In genomic region chr14:76589246-76589645, GRCh38 we compare ENCODE assay signal across 20 cellular contexts.
DNase-seq lines count a peak whose midpoint lies in the region; ATAC-seq and TF ChIP-seq lines count a peak whose summit lies in the region.
"Had no signal": no experiment of that assay in that cellular context is flagged by ENCODE, and none has a peak within 500 bp of the region (broad histone marks: within the 10 kb centered on the region; RNA-seq: fewer than 3 reads in every experiment).

No MANE protein-coding gene starts in this region.

- H3K27me3 ChIP-seq in RWPE2 (ENCODE audit: insufficient read depth, poor library complexity, severe bottlenecking) = no peaks in the 10 kb centered on the region
- H3K27me3 ChIP-seq: Peyer's patch had no signal

- H3K36me3 ChIP-seq in HEK293 (ENCODE audit: control insufficient read depth in 2 of 2, insufficient read depth in 1 of 2, low read length in 2 of 2) (no peaks in the 10 kb centered on the region), RWPE2 (ENCODE audit: low read depth) (no peaks in the 10 kb centered on the region)
- H3K36me3 ChIP-seq: Peyer's patch had no signal

- POLR2A ChIA-PET in HEK293 (lab: Yijun Ruan, JAX) = no interaction called here

- TF ChIP-seq CTCF in HEK293 (tag by site-specific recombination; IDR thresholded peaks at IDR 0.05) (no peak), RWPE2 (IDR thresholded peaks at IDR 0.05; ENCODE audit: poor library complexity, severe bottlenecking) (no peak)

- peaks cover 6% of the 10 kb centered on the region; the same call in 1 of the 2 replicates for H3K4me1 ChIP-seq in HEK293 (ENCODE audit: control insufficient read depth, insufficient read depth, low read length)
- H3K4me1 ChIP-seq in RWPE2 (ENCODE audit: insufficient read depth, poor library complexity, severe bottlenecking) = no peaks in the 10 kb centered on the region
- H3K4me1 ChIP-seq: A549, Peyer's patch had no signal

- no peaks in the 10 kb centered on the region for H3K9me3 ChIP-seq in HEK293 (ENCODE audit: control insufficient read depth, insufficient read depth, low read depth, low read length)
- H3K9me3 ChIP-seq in RWPE2 (ENCODE audit: severe bottlenecking) = no peaks in the 10 kb centered on the region
- H3K9me3 ChIP-seq: A549, Peyer's patch had no signal

- ATAC-seq in RWPE2 (ENCODE audit: low read depth) = peak; percentile 69; the same call in 2 of the 3 replicates
- peak; percentile 11 for ATAC-seq in esophagus mucosa
- ATAC-seq in HG02870 (IDR thresholded peaks at IDR 0.05; ENCODE audit: unreplicated experiment) = no peak
- ATAC-seq: A549 had no signal

- H3K27ac ChIP-seq in HEK293 (ENCODE audit: extremely low read depth, low read depth, low read length) = no peak overlapping the region
- no peak overlapping the region for H3K27ac ChIP-seq in RWPE2 (ENCODE audit: poor library complexity, severe bottlenecking)
- H3K27ac ChIP-seq: A549, Peyer's patch, SK-N-MC had no signal

- H3K4me3 ChIP-seq in HEK293 (ENCODE audit: low read depth, low read length) (no peak overlapping the region), RWPE2 (ENCODE audit: severe bottlenecking) (no peak overlapping the region)
- H3K4me3 ChIP-seq: A549, Peyer's patch, SK-N-MC had no signal

- DNase-seq in A172 (ENCODE audit: low spot score) (peak; percentile 29), RWPE2 (ENCODE audit: low spot score) (no peak), NCI-H510A treated with DMSO at 0.1 percent for 48 hours (lab: John Stamatoyannopoulos, UW) (no peak), cerebellum (ENCODE audit: low spot score) (no peak)
- DNase-seq: GF-D8, KG1, NCI-H1694, NCI-H2081, NCI-H2171, NCI-H345, NCI-H524 treated with DMSO at 0.1 percent for 48 hours, NCI-H82, Peyer's patch, Right ventricle myocardium superior, SW 1271 had no signal

- CTCF ChIA-PET in HEK293 (lab: Yijun Ruan, JAX) = no interaction called here

TF ChIP-seq in HEK293, 187 proteins besides CTCF, POLR2A, EP300 and RAD21:
- no peak for TF ChIP-seq ZNF280C (tag by site-specific recombination; IDR thresholded peaks at IDR 0.05)
- TF ChIP-seq SCRT2 (tag by site-specific recombination; IDR thresholded peaks at IDR 0.05) = 0 out of 2 replicates have a peak, but pooled peaks have one; percentile 29
- no peak for TF ChIP-seq INSM2 (tag by site-specific recombination; IDR thresholded peaks at IDR 0.05)
- no peak for TF ChIP-seq KLF8 (tag by site-specific recombination; IDR thresholded peaks at IDR 0.05)
- 0 out of 2 replicates have a peak, but pooled peaks have one; percentile 33 for TF ChIP-seq ATF2 (tag by site-specific recombination; IDR thresholded peaks at IDR 0.05; ENCODE audit: low read depth)
TF ChIP-seq in HEK293: peak in this region for 2.
